ENCODE assay signal across 11 cellular contexts in the genomic region with DNA sequence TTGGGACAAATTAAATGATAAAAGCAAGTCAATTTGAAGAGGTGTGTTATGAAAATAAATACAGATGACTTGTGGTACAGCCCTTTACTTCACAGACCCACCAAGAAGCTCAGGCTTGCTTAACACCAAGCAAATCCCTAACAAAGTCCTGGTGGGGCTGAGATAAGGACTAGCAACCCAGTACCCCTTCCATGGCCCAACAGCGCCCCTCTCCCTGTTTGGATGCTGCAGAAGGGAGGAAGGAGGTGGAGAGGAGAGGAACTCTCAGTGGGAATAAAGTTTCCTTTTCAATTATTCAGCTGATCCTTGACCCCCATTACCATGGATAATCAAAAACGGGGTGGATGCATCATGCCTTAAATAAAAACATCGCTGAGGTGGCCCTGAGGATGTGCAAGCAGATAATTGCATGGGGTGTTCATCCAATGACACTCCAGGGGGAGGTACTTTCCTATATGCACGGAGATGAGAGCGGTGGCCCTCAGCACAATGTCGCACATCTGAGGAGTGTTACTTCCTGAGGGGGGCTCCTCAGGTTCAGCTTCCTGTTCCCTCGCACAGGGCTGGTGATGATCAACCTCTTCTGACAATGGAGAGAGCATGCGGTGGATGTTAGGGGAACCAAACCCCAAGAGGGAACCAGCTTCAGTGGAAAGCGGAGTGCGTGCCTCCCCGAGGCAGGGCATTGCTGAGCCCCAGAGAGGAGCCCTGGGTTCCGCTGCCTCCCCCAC. TPM values are rescaled to one million over a fixed set of nuclear protein-coding genes. Genes with fewer than 3 reads are reported as not detected.
A peak's percentile ranks its signal among the peaks of the same experiment; 100 is the strongest.
DNase-seq lines count a peak whose midpoint lies in the region; ATAC-seq, FAIRE-seq and TF ChIP-seq lines count a peak whose summit lies in the region.
"Had no signal": no experiment of that assay in that cellular context is flagged by ENCODE, and none has a peak within 500 bp of the region (broad histone marks: within the 10 kb centered on the region; RNA-seq: fewer than 3 reads in every experiment).

No MANE protein-coding gene starts in this region.

- H3K4me3 ChIP-seq in left lung = no peak overlapping the region
- H3K4me3 ChIP-seq: hepatocyte had no signal

- H3K27ac ChIP-seq in left lung = peak overlapping the region in 1 of 2 donors; percentile 3
- H3K27ac ChIP-seq: hepatocyte had no signal

- DNase-seq in NCI-H69 (lab: John Stamatoyannopoulos, UW) = peak; percentile 79
- DNase-seq in activated CD8-positive, alpha-beta T cell treated with anti-CD3 and anti-CD28 coated beads, Interleukin-2, amount 10 ng/mL, durations not matched to agents 7 days and 5 days = peak; percentile 82
- DNase-seq in effector memory CD8-positive, alpha-beta T cell = peak; percentile 82 to 88 (median 84)
- DNase-seq in stimulated activated CD8-positive, alpha-beta memory T cell treated with anti-CD3 and anti-CD28 coated beads, Interleukin-7, amount 100 ng/mL, for 4 hours (ENCODE audit: low read depth in 2 of 2) = peak; percentile 48 to 54
- DNase-seq in GM12892 (ENCODE audit: insufficient read length) = no peak
- no peak for DNase-seq in left lung
- no peak for DNase-seq in SK-N-DZ (ENCODE audit: low spot score)
- no peak for DNase-seq in NOMO-1 treated with dmso at 0.1 percent for 144 hours (lab: John Stamatoyannopoulos, UW; ENCODE audit: unreplicated experiment)
- DNase-seq: nucleus accumbens had no signal

- H3K4me1 ChIP-seq in left lung = peaks cover 0 to 4% of the 10 kb centered on the region in 2 donors

- peak; percentile 74 for ATAC-seq in activated CD8-positive, alpha-beta T cell treated with anti-CD3 and anti-CD28 coated beads, Interleukin-2, amount 10 ng/mL, durations not matched to agents 7 days and 5 days
- peak; percentile 86 for ATAC-seq in effector memory CD8-positive, alpha-beta T cell (replicated peaks)
- no peak for ATAC-seq in left lung

- peaks cover 3% of the 10 kb centered on the region for H3K27me3 Mint-ChIP-seq in activated CD8-positive, alpha-beta T cell treated with anti-CD3 and anti-CD28 coated beads, Interleukin-2, amount 10 ng/mL, durations not matched to agents 7 days and 5 days (ENCODE audit: low read depth)
- H3K27me3 Mint-ChIP-seq in effector memory CD8-positive, alpha-beta T cell = no peaks in the 10 kb centered on the region

- peak overlapping the region; percentile 89 for H3K4me3 Mint-ChIP-seq in activated CD8-positive, alpha-beta T cell treated with anti-CD3 and anti-CD28 coated beads, Interleukin-2, amount 10 ng/mL, durations not matched to agents 7 days and 5 days
- peak overlapping the region; percentile 95 to 98 for H3K4me3 Mint-ChIP-seq in effector memory CD8-positive, alpha-beta T cell

- peaks cover 6% of the 10 kb centered on the region for H3K36me3 Mint-ChIP-seq in activated CD8-positive, alpha-beta T cell treated with anti-CD3 and anti-CD28 coated beads, Interleukin-2, amount 10 ng/mL, durations not matched to agents 7 days and 5 days (ENCODE audit: low read depth)
- H3K36me3 Mint-ChIP-seq in effector memory CD8-positive, alpha-beta T cell (ENCODE audit: insufficient read depth) = peaks cover 48% of the 10 kb centered on the region

- H3K27me3 ChIP-seq in left lung = peaks cover 0 to 22% of the 10 kb centered on the region in 2 donors
- H3K27me3 ChIP-seq: hepatocyte had no signal

- H3K27ac Mint-ChIP-seq in activated CD8-positive, alpha-beta T cell treated with anti-CD3 and anti-CD28 coated beads, Interleukin-2, amount 10 ng/mL, durations not matched to agents 7 days and 5 days = peak overlapping the region; percentile 97
- H3K27ac Mint-ChIP-seq in effector memory CD8-positive, alpha-beta T cell = peak overlapping the region; percentile 100

- CTCF ChIA-PET in activated CD8-positive, alpha-beta T cell treated with anti-CD3 and anti-CD28 coated beads, Interleukin-2, amount 10 ng/mL, durations not matched to agents 7 days and 5 days (lab: Charles Lee) = interaction anchor here (0.7 to 3.6 kb wide), 17 partner anchors 9 to 242 kb away, joined by 3 to 25 read pairs (median 5); partner anchors contain the start of gene ATP5F1E

- no peaks in the 10 kb centered on the region for H3K9me3 ChIP-seq in left lung

- TF ChIP-seq POLR2A in GM12892 (IDR thresholded peaks at IDR 0.05; ENCODE audit: low read depth, low read length) = no peak

- H3K4me1 Mint-ChIP-seq in activated CD8-positive, alpha-beta T cell treated with anti-CD3 and anti-CD28 coated beads, Interleukin-2, amount 10 ng/mL, durations not matched to agents 7 days and 5 days (ENCODE audit: low read depth) = peaks cover 69% of the 10 kb centered on the region
- H3K4me1 Mint-ChIP-seq in effector memory CD8-positive, alpha-beta T cell (ENCODE audit: low read depth in 2 of 2) = peaks cover 68 to 72% of the 10 kb centered on the region in 2 donors

- intact Hi-C loops in left lung (cut with DNase I) = no loop called here

- TF ChIP-seq CTCF in left lung (IDR thresholded peaks at IDR 0.05) = no peak

- no peak for FAIRE-seq in GM12892 (lab: Jason Lieb, UNC)

- H3K36me3 ChIP-seq in left lung = no peaks in the 10 kb centered on the region

- POLR2A ChIA-PET in activated CD8-positive, alpha-beta T cell treated with anti-CD3 and anti-CD28 coated beads, Interleukin-2, amount 10 ng/mL, durations not matched to agents 7 days and 5 days (lab: Charles Lee) = interaction anchor here (0.8 to 2.9 kb wide), 12 partner anchors 11 to 1767 kb away, joined by 3 to 49 read pairs (median 5); partner anchors contain the start of gene ATP5F1E

- no peaks in the 10 kb centered on the region for H3K9me3 Mint-ChIP-seq in activated CD8-positive, alpha-beta T cell treated with anti-CD3 and anti-CD28 coated beads, Interleukin-2, amount 10 ng/mL, durations not matched to agents 7 days and 5 days (ENCODE audit: insufficient read depth)
- H3K9me3 Mint-ChIP-seq in effector memory CD8-positive, alpha-beta T cell = no peaks in the 10 kb centered on the region

RNA-seq across cellular contexts. Expression of gene ZNF831, which starts 4.4 kb away (rescaled TPM):
- 1 to 10 TPM; 8.6 to 9.2 TPM for total RNA-seq in activated CD8-positive, alpha-beta T cell treated with anti-CD3 and anti-CD28 coated beads, Interleukin-2, amount 10 ng/mL, durations not matched to agents 7 days and 5 days
- 0.11 TPM for polyA plus RNA-seq in GM12892 (2012; ENCODE audit: missing spikeins)
- 1 to 10 TPM in 1 of 2 donors, under 1 TPM in 1; 0.38 to 1.1 TPM for total RNA-seq in left lung
- polyA plus RNA-seq in SK-N-DZ (2014; cell fraction: cytosol; rRNA removed) = not detected in 2 replicates
- not detected in 2 replicates for polyA plus RNA-seq in SK-N-DZ (2014; cell fraction: nucleus; rRNA removed)
- total RNA-seq: hepatocyte, HT-29 had no signal
- polyA plus RNA-seq: hepatocyte had no signal

Comparison
In these comparisons a context has a peak if more than half of its experiments do, and no peak if none do; other contexts are left out.
1. DNase-seq: peak in NCI-H69 (single experiment), activated CD8-positive, alpha-beta T cell treated with anti-CD3 and anti-CD28 coated beads, Interleukin-2, amount 10 ng/mL, durations not matched to agents 7 days and 5 days (single experiment), effector memory CD8-positive, alpha-beta T cell (3 of 3) and stimulated activated CD8-positive, alpha-beta memory T cell treated with anti-CD3 and anti-CD28 coated beads, Interleukin-7, amount 100 ng/mL, for 4 hours (2 of 2); none in GM12892 (single experiment), left lung (0 of 2), SK-N-DZ (single experiment) and NOMO-1 treated with dmso at 0.1 percent for 144 hours (single experiment).
2. RNA of gene ZNF831, which starts 4.4 kb away (total RNA-seq): 8.6 to 9.2 TPM in activated CD8-positive, alpha-beta T cell treated with anti-CD3 and anti-CD28 coated beads, Interleukin-2, amount 10 ng/mL, durations not matched to agents 7 days and 5 days; 0.38 to 1.1 TPM in left lung; every median in the first group is over 4 times any median in the second.